ENCODE assay signal across 16 cellular contexts in genomic region chr14:51674294-51675002, GRCh38. TPM values are rescaled to one million over a fixed set of nuclear protein-coding genes. Genes with fewer than 3 reads are reported as not detected.
DNase-seq lines count a peak whose midpoint lies in the region; ATAC-seq and TF ChIP-seq lines count a peak whose summit lies in the region.
"Had no signal": no experiment of that assay in that cellular context is flagged by ENCODE, and none has a peak within 500 bp of the region (broad histone marks: within the 10 kb centered on the region; RNA-seq: fewer than 3 reads in every experiment).

No MANE protein-coding gene starts in this region.

- H3K27me3 ChIP-seq in brain microvascular endothelial cell (replicated peaks) (no peaks in the 10 kb centered on the region), foreskin keratinocyte (no peaks in the 10 kb centered on the region)
- H3K27me3 ChIP-seq: heart right ventricle had no signal

- H3K36me3 Mint-ChIP-seq in activated T-cell treated with anti-CD3 and anti-CD28 coated beads, Interleukin-2, amount 50 U/mL, for 72 hours (ENCODE audit: insufficient read depth in 2 of 2): peaks cover 0 to 2% of the 10 kb centered on the region in 2 donors
- H3K36me3 Mint-ChIP-seq in activated T-cell treated with anti-CD3 and anti-CD28 coated beads, Interleukin-2, amount 50 U/mL, for 24 hours (ENCODE audit: low read depth): no peaks in the 10 kb centered on the region
- H3K36me3 Mint-ChIP-seq in T-cell: no peaks in the 10 kb centered on the region
- H3K36me3 Mint-ChIP-seq: activated naive CD4-positive, alpha-beta T cell treated with anti-CD3 and anti-CD28 coated beads, Interleukin-2, amount 50 U/mL, for 24 hours; CD8-positive, alpha-beta T cell had no signal

- no peaks in the 10 kb centered on the region for H3K9me3 Mint-ChIP-seq in activated T-cell treated with anti-CD3 and anti-CD28 coated beads, Interleukin-2, amount 50 U/mL, for 72 hours
- H3K9me3 Mint-ChIP-seq in activated T-cell treated with anti-CD3 and anti-CD28 coated beads, Interleukin-2, amount 50 U/mL, for 24 hours: no peaks in the 10 kb centered on the region
- H3K9me3 Mint-ChIP-seq in T-cell: no peaks in the 10 kb centered on the region
- H3K9me3 Mint-ChIP-seq: activated naive CD4-positive, alpha-beta T cell treated with anti-CD3 and anti-CD28 coated beads, Interleukin-2, amount 50 U/mL, for 24 hours; CD8-positive, alpha-beta T cell; central memory CD8-positive, alpha-beta T cell had no signal

- H3K27ac ChIP-seq in brain microvascular endothelial cell (peak overlapping the region; percentile 64), foreskin keratinocyte (peak overlapping the region; percentile 64)
- H3K27ac ChIP-seq: 22Rv1, heart right ventricle had no signal

- POLR2A ChIA-PET in T-cell (lab: Charles Lee): no interaction called here

- no peak for DNase-seq in activated T-cell treated with anti-CD3 and anti-CD28 coated beads, Interleukin-2, amount 50 U/mL, for 72 hours
- DNase-seq in activated T-cell treated with anti-CD3 and anti-CD28 coated beads, Interleukin-2, amount 50 U/mL, for 24 hours: no peak
- DNase-seq in brain microvascular endothelial cell: peak; percentile 69
- peak; percentile 61 to 86 for DNase-seq in foreskin keratinocyte
- no peak for DNase-seq in NK-92 (lab: John Stamatoyannopoulos, UW; ENCODE audit: unreplicated experiment)
- DNase-seq in pons (ENCODE audit: low spot score): no peak
- DNase-seq in inferior parietal cortex (ENCODE audit: extremely low spot score): no peak
- DNase-seq in T-cell: no peak
- DNase-seq: CD8-positive, alpha-beta T cell; heart right ventricle; MM.1S; NCI-H187 treated with DMSO at 0.1 percent for 48 hours; T-helper 17 cell had no signal

- in situ Hi-C loops in brain microvascular endothelial cell (cut with HindIII; ENCODE audit: low pct_ligation_motif_present, low sequenced_read_pairs): no loop called here

- TF ChIP-seq CTCF in brain microvascular endothelial cell (IDR thresholded peaks at IDR 0.05; ENCODE audit: low read depth, low read length, missing control alignments) (no peak), foreskin keratinocyte (conservative IDR thresholded peaks at IDR 0.05) (no peak)

- peak overlapping the region; percentile 38 for H3K27ac Mint-ChIP-seq in activated T-cell treated with anti-CD3 and anti-CD28 coated beads, Interleukin-2, amount 50 U/mL, for 72 hours
- no peak overlapping the region for H3K27ac Mint-ChIP-seq in activated T-cell treated with anti-CD3 and anti-CD28 coated beads, Interleukin-2, amount 50 U/mL, for 24 hours
- H3K27ac Mint-ChIP-seq in T-cell: no peak overlapping the region
- H3K27ac Mint-ChIP-seq: activated naive CD4-positive, alpha-beta T cell treated with anti-CD3 and anti-CD28 coated beads, Interleukin-2, amount 50 U/mL, for 24 hours; CD8-positive, alpha-beta T cell; T-helper 17 cell had no signal

- ATAC-seq in activated T-cell treated with anti-CD3 and anti-CD28 coated beads, Interleukin-2, amount 50 U/mL, for 72 hours (replicated peaks in 1 of 2): no peak
- peak; percentile 88 for ATAC-seq in foreskin keratinocyte
- no peak for ATAC-seq in T-cell (replicated peaks in 1 of 4)
- ATAC-seq: CD8-positive, alpha-beta T cell; heart right ventricle; T-helper 17 cell had no signal

- H3K4me1 Mint-ChIP-seq in activated T-cell treated with anti-CD3 and anti-CD28 coated beads, Interleukin-2, amount 50 U/mL, for 72 hours (ENCODE audit: low read depth): peaks cover 19% of the 10 kb centered on the region
- H3K4me1 Mint-ChIP-seq in activated T-cell treated with anti-CD3 and anti-CD28 coated beads, Interleukin-2, amount 50 U/mL, for 24 hours (ENCODE audit: low read depth): peaks cover 20% of the 10 kb centered on the region
- peaks cover 0 to 4% (median 0%) of the 10 kb centered on the region in 3 donors for H3K4me1 Mint-ChIP-seq in T-cell
- H3K4me1 Mint-ChIP-seq: central memory CD8-positive, alpha-beta T cell had no signal

- H3K27me3 Mint-ChIP-seq in activated T-cell treated with anti-CD3 and anti-CD28 coated beads, Interleukin-2, amount 50 U/mL, for 72 hours (ENCODE audit: low read depth): no peaks in the 10 kb centered on the region
- H3K27me3 Mint-ChIP-seq in activated T-cell treated with anti-CD3 and anti-CD28 coated beads, Interleukin-2, amount 50 U/mL, for 24 hours: peaks cover 15% of the 10 kb centered on the region
- peaks cover 3 to 9% of the 10 kb centered on the region in 2 donors for H3K27me3 Mint-ChIP-seq in T-cell

- H3K4me3 ChIP-seq in brain microvascular endothelial cell (ENCODE audit: low read depth, low read length): no peak overlapping the region
- H3K4me3 ChIP-seq: heart right ventricle had no signal

- peaks cover 28% of the 10 kb centered on the region for H3K36me3 ChIP-seq in brain microvascular endothelial cell (replicated peaks)
- H3K36me3 ChIP-seq: heart right ventricle had no signal

- H3K4me1 ChIP-seq in foreskin keratinocyte: peaks cover 44% of the 10 kb centered on the region

- H3K4me3 Mint-ChIP-seq in activated T-cell treated with anti-CD3 and anti-CD28 coated beads, Interleukin-2, amount 50 U/mL, for 72 hours: no peak overlapping the region
- no peak overlapping the region for H3K4me3 Mint-ChIP-seq in activated T-cell treated with anti-CD3 and anti-CD28 coated beads, Interleukin-2, amount 50 U/mL, for 24 hours
- H3K4me3 Mint-ChIP-seq in T-cell: no peak overlapping the region
- H3K4me3 Mint-ChIP-seq: activated naive CD4-positive, alpha-beta T cell treated with anti-CD3 and anti-CD28 coated beads, Interleukin-2, amount 50 U/mL, for 24 hours; CD8-positive, alpha-beta T cell; central memory CD8-positive, alpha-beta T cell; T-helper 17 cell had no signal

- CTCF ChIA-PET in T-cell (lab: Charles Lee): no interaction called here

RNA-seq across cellular contexts. Expression of gene FRMD6, which starts 22.7 kb away (rescaled TPM):
- total RNA-seq in activated T-cell treated with anti-CD3 and anti-CD28 coated beads, Interleukin-2, amount 50 U/mL, for 72 hours: 1 to 10 TPM; 6.5 to 7.7 TPM
- total RNA-seq in foreskin keratinocyte (142 and 182 TPM in 2 replicates), T-cell (1 to 10 TPM in 4 of 5 donors, under 1 TPM in 1; 0.86 to 1.9 (median 1.5) TPM)
- 27.5 and 28.2 TPM in 2 replicates for polyA plus RNA-seq in foreskin keratinocyte

Comparison
In these comparisons a context has a peak if more than half of its experiments do, and no peak if none do; other contexts are left out.
1. DNase-seq: peak in brain microvascular endothelial cell (single experiment) and foreskin keratinocyte (2 of 2); none in activated T-cell treated with anti-CD3 and anti-CD28 coated beads, Interleukin-2, amount 50 U/mL, for 72 hours (0 of 2), activated T-cell treated with anti-CD3 and anti-CD28 coated beads, Interleukin-2, amount 50 U/mL, for 24 hours (single experiment), NK-92 (single experiment), pons (single experiment), inferior parietal cortex (single experiment) and T-cell (0 of 34).
2. RNA of gene FRMD6, which starts 22.7 kb away (total RNA-seq): 142 to 182 TPM in foreskin keratinocyte; 6.5 to 7.7 TPM in activated T-cell treated with anti-CD3 and anti-CD28 coated beads, Interleukin-2, amount 50 U/mL, for 72 hours and 0.86 to 1.9 TPM in T-cell; every median in the first group is over 10 times any median in the second.